ENCODE assay signal across 23 cellular contexts in genomic region chr22:23090079-23090835, GRCh38. TPM values are rescaled to one million over a fixed set of nuclear protein-coding genes. Genes with fewer than 3 reads are reported as not detected.
"Had no signal": no experiment of that assay in that cellular context is flagged by ENCODE, and none has a peak within 500 bp of the region (broad histone marks: within the 10 kb centered on the region; RNA-seq: fewer than 3 reads in every experiment).

No MANE protein-coding gene starts in this region.

- ATAC-seq: esophagus mucosa; left lobe of liver; naive thymus-derived CD4-positive, alpha-beta T cell; sciatic nerve; stimulated activated naive B cell treated with anti-CD40 and anti-IgM and Interleukin-4, amounts not matched to agents 10 μg/mL and 1 μg/mL and 100 μg/mL, for 72 hours; stimulated activated naive CD8-positive, alpha-beta T cell treated with anti-CD3 and anti-CD28 coated beads, Interleukin-15, amount 100 ng/mL, for 72 hours had no signal

- H3K27ac Mint-ChIP-seq: naive thymus-derived CD4-positive, alpha-beta T cell; stimulated activated naive B cell treated with anti-CD40 and anti-IgM and Interleukin-4, amounts not matched to agents 10 μg/mL and 1 μg/mL and 100 μg/mL, for 72 hours; stimulated activated naive CD8-positive, alpha-beta T cell treated with anti-CD3 and anti-CD28 coated beads, Interleukin-15, amount 100 ng/mL, for 72 hours had no signal

- H3K4me3 ChIP-seq: spleen, thoracic aorta, transverse colon had no signal

- H3K36me3 ChIP-seq: thoracic aorta, transverse colon had no signal

- H3K27me3 Mint-ChIP-seq: stimulated activated naive B cell treated with anti-CD40 and anti-IgM and Interleukin-4, amounts not matched to agents 10 μg/mL and 1 μg/mL and 100 μg/mL, for 72 hours had no signal

- H3K4me3 Mint-ChIP-seq: naive thymus-derived CD4-positive, alpha-beta T cell; stimulated activated naive B cell treated with anti-CD40 and anti-IgM and Interleukin-4, amounts not matched to agents 10 μg/mL and 1 μg/mL and 100 μg/mL, for 72 hours; stimulated activated naive CD8-positive, alpha-beta T cell treated with anti-CD3 and anti-CD28 coated beads, Interleukin-15, amount 100 ng/mL, for 72 hours had no signal

- FAIRE-seq: endometrium, frontal cortex had no signal

- H3K4me1 ChIP-seq: transverse colon had no signal

- H3K27me3 ChIP-seq: spleen, transverse colon had no signal

- H3K9me3 ChIP-seq: spleen, thoracic aorta, transverse colon had no signal

- H3K9me3 Mint-ChIP-seq: naive thymus-derived CD4-positive, alpha-beta T cell; stimulated activated naive B cell treated with anti-CD40 and anti-IgM and Interleukin-4, amounts not matched to agents 10 μg/mL and 1 μg/mL and 100 μg/mL, for 72 hours; stimulated activated naive CD8-positive, alpha-beta T cell treated with anti-CD3 and anti-CD28 coated beads, Interleukin-15, amount 100 ng/mL, for 72 hours had no signal

- DNase-seq: effector memory CD4-positive, alpha-beta T cell; islet precursor cell; mammary epithelial cell; naive thymus-derived CD4-positive, alpha-beta T cell; posterior cingulate gyrus; spleen; stimulated activated CD4-positive, alpha-beta T cell treated with anti-CD3 and anti-CD28 coated beads, Interleukin-15, amount 100 ng/mL, for 24 hours; stimulated activated CD4-positive, alpha-beta T cell treated with anti-CD3 and anti-CD28 coated beads, Interleukin-1b, Interleukin-23, amount 100 ng/mL, for 48 hours; stimulated activated CD4-positive, alpha-beta T cell treated with anti-CD3 and anti-CD28 coated beads, Interleukin-4, amount 100 ng/mL, for 4 hours; stimulated activated naive B cell treated with anti-CD40 and anti-IgM and Interleukin-4, amounts not matched to agents 10 μg/mL and 1 μg/mL and 100 μg/mL, for 72 hours; stimulated activated naive CD8-positive, alpha-beta T cell treated with anti-CD3 and anti-CD28 coated beads, Interleukin-15, amount 100 ng/mL, for 72 hours; transverse colon had no signal

- H3K36me3 Mint-ChIP-seq: naive thymus-derived CD4-positive, alpha-beta T cell; stimulated activated naive B cell treated with anti-CD40 and anti-IgM and Interleukin-4, amounts not matched to agents 10 μg/mL and 1 μg/mL and 100 μg/mL, for 72 hours had no signal

- H3K27ac ChIP-seq: spleen, thoracic aorta, transverse colon had no signal

RNA-seq across cellular contexts. Expression of gene GNAZ, which starts 19.9 kb away (rescaled TPM):
- polyA plus RNA-seq: naive thymus-derived CD4-positive, alpha-beta T cell had no signal

RNA-seq across cellular contexts. Expression of gene RSPH14, which starts 51.5 kb away (rescaled TPM):
- total RNA-seq: esophagus mucosa, mesenteric fat pad, mononuclear cell, osteocyte, subcutaneous adipose tissue had no signal
- polyA plus RNA-seq: fibroblast of lung, mammary epithelial cell had no signal

RNA-seq across cellular contexts. Expression of gene RAB36, which starts 55.0 kb away (rescaled TPM):
- total RNA-seq: mononuclear cell had no signal
